ENCODE assay signal across 20 cellular contexts in genomic region chr11:130644187-130644586, GRCh38.
A peak's percentile ranks its signal among the peaks of the same experiment; 100 is the strongest.
DNase-seq lines count a peak whose midpoint lies in the region; ATAC-seq, FAIRE-seq and TF ChIP-seq lines count a peak whose summit lies in the region.
"Had no signal": no experiment of that assay in that cellular context is flagged by ENCODE, and none has a peak within 500 bp of the region (broad histone marks: within the 10 kb centered on the region; RNA-seq: fewer than 3 reads in every experiment).

No MANE protein-coding gene starts in this region.

- no TSS peak for BruUV-seq in IMR-90 (replicated peaks; lab: Mats Ljungman, UMichigan)

- H2AFZ ChIP-seq in IMR-90 (replicated peaks; ENCODE audit: low read length, poor library complexity) = peak overlapping the region; percentile 47

- no peak overlapping the region; the same call in 1 of the 2 replicates for H3K23ac ChIP-seq in IMR-90 (ENCODE audit: low read depth, low read length)

- peak overlapping the region; percentile 84; the same call in 2 of the 3 replicates for H2BK15ac ChIP-seq in IMR-90 (ENCODE audit: low read depth, low read length)

- H3K14ac ChIP-seq in IMR-90 (replicated peaks; ENCODE audit: low read depth, low read length) = peak overlapping the region; percentile 47

- no peak overlapping the region for H3K56ac ChIP-seq in IMR-90 (ENCODE audit: extremely low read depth, insufficient read depth, low read length)

- no peak for TF ChIP-seq POLR2A in IMR-90 (IDR thresholded peaks at IDR 0.05; ENCODE audit: low read depth, low read length)

- DNase-seq in IMR-90 (no peak), left kidney (ENCODE audit: low read depth, low spot score) (peak; percentile 33), small intestine (peak; percentile 83), T-helper 1 cell (no peak), amygdala (lab: John Stamatoyannopoulos, UW) (no peak), NOMO-1 (lab: John Stamatoyannopoulos, UW; ENCODE audit: unreplicated experiment in 2 of 2) (no peak)
- DNase-seq: body of pancreas; CD4-positive, alpha-beta memory T cell; DMS79; foreskin fibroblast; hippocampal formation; midbrain; NCI-H1436; NCI-H510A treated with DMSO at 0.1 percent for 48 hours had no signal

- H3K9me1 ChIP-seq in IMR-90 (ENCODE audit: insufficient read depth, low read length) = peaks cover 20% of the 10 kb centered on the region; the same call in 1 of the 2 replicates

- H3K36me3 ChIP-seq in IMR-90 (ENCODE audit: control insufficient read depth, insufficient read depth, low read length) = no peaks in the 10 kb centered on the region
- no peaks in the 10 kb centered on the region for H3K36me3 ChIP-seq in small intestine (ENCODE audit: control insufficient read depth in 2 of 2, insufficient read depth in 2 of 2, low read length in 2 of 2)
- H3K36me3 ChIP-seq: prostate gland had no signal

- POLR2A ChIA-PET in IMR-90 (lab: Charles Lee; ENCODE audit: unreplicated experiment) = no interaction called here

- CTCF ChIA-PET in IMR-90 (lab: Yijun Ruan, JAX) = no interaction called here

- ATAC-seq in IMR-90 (ENCODE audit: low read depth) = no peak
- ATAC-seq in esophagus mucosa = peak; percentile 63
- no peak for ATAC-seq in HG02763 (IDR thresholded peaks at IDR 0.05; ENCODE audit: unreplicated experiment)
- ATAC-seq: body of pancreas had no signal

- H3K9me3 ChIP-seq in IMR-90 (ENCODE audit: control insufficient read depth, insufficient read depth, low read length) = no peaks in the 10 kb centered on the region
- H3K9me3 ChIP-seq in small intestine (ENCODE audit: control insufficient read depth, low read depth) = no peaks in the 10 kb centered on the region
- H3K9me3 ChIP-seq: body of pancreas, prostate gland had no signal

- TF ChIP-seq RAD21 in IMR-90 (IDR thresholded peaks at IDR 0.05; ENCODE audit: low read length) = no peak

- peak overlapping the region in 1 of 2 experiments; percentile 74; a peak in 1 of 4 replicates for H4K8ac ChIP-seq in IMR-90 (ENCODE audit: low read depth in 2 of 2, low read length in 2 of 2)

- H3K27me3 ChIP-seq in IMR-90 (ENCODE audit: control insufficient read depth, insufficient read depth, low read length) (no peaks in the 10 kb centered on the region), small intestine (ENCODE audit: control insufficient read depth in 2 of 2, insufficient read depth in 2 of 2, low read length in 2 of 2) (no peaks in the 10 kb centered on the region)
- H3K27me3 ChIP-seq: body of pancreas had no signal

- no peaks in the 10 kb centered on the region for H4K20me1 ChIP-seq in IMR-90 (ENCODE audit: insufficient read depth, low read length)

- no peak overlapping the region for H3K9ac ChIP-seq in IMR-90 (ENCODE audit: low read depth, low read length)

- peak overlapping the region; percentile 85 for H3K18ac ChIP-seq in IMR-90 (ENCODE audit: low read depth, low read length)

- peak overlapping the region; percentile 56; the same call in 1 of the 2 replicates for H4K5ac ChIP-seq in IMR-90 (ENCODE audit: low read depth, low read length)

- peak overlapping the region; percentile 70 for H2AK9ac ChIP-seq in IMR-90 (replicated peaks; ENCODE audit: low read depth, low read length, poor library complexity)

- in situ Hi-C loops in IMR-90 (cut with MboI; ENCODE audit: low sequenced_read_pairs) = no loop called here

- H3K79me1 ChIP-seq in IMR-90 (ENCODE audit: low read depth in 1 of 2, low read length in 2 of 2) = no peaks in the 10 kb centered on the region

- WGBS in IMR-90 (ENCODE audit: extremely low coverage in 2 of 2, insufficient read length in 1 of 2), 2 experiments = 88% methylated on average over 10 of the region's 11 CpGs; no CpG with 5 or more reads in 1 of the 2 experiments
- WGBS in small intestine, 3 donors = 14 to 44% (median 29%) methylated on average over 11 of the region's 11 CpGs

- intact Hi-C loops in IMR-90 (cut with micrococcal nuclease) = no loop called here

- H3K27ac ChIP-seq in IMR-90 (ENCODE audit: insufficient read depth, low read length) = no peak overlapping the region
- no peak overlapping the region for H3K27ac ChIP-seq in small intestine (ENCODE audit: low read depth in 1 of 2, low read length in 1 of 2)
- H3K27ac ChIP-seq: body of pancreas, coronary artery, prostate gland, RWPE1 had no signal

- no peak for FAIRE-seq in small intestine (lab: Jason Lieb, UNC)

- H4K91ac ChIP-seq in IMR-90 (ENCODE audit: insufficient read depth, low read depth, low read length) = peak overlapping the region; percentile 25

- peak overlapping the region; percentile 88 for H2AK5ac ChIP-seq in IMR-90 (ENCODE audit: low read depth, low read length)

- no peak for TF ChIP-seq CTCF in IMR-90 (conservative IDR thresholded peaks at IDR 0.05; ENCODE audit: low read depth, low read length)

- no peak overlapping the region for H2BK5ac ChIP-seq in IMR-90 (ENCODE audit: low read depth, low read length, poor library complexity, severe bottlenecking)

- H3K4ac ChIP-seq in IMR-90 (ENCODE audit: low read depth, low read length) = peak overlapping the region; percentile 81

- no peak overlapping the region for H3K4me2 ChIP-seq in IMR-90 (ENCODE audit: low read depth, low read length)

- H2BK120ac ChIP-seq in IMR-90 (ENCODE audit: low read depth, low read length) = peak overlapping the region; percentile 73

- H3K4me1 ChIP-seq in IMR-90 (ENCODE audit: control insufficient read depth, insufficient read depth, low read length) = peaks cover 16% of the 10 kb centered on the region; the same call in 1 of the 2 replicates
- H3K4me1 ChIP-seq in small intestine (ENCODE audit: control insufficient read depth in 2 of 2, insufficient read depth in 1 of 2, low read depth in 1 of 2, low read length in 1 of 2) = peaks cover 2 to 3% of the 10 kb centered on the region in 2 donors
- H3K4me1 ChIP-seq: prostate gland had no signal

- H2BK20ac ChIP-seq in IMR-90 (ENCODE audit: low read depth, low read length) = peak overlapping the region; percentile 79

- dilution Hi-C loops in IMR-90 (cut with HindIII; ENCODE audit: low sequenced_read_pairs, unreplicated experiment) = no loop called here

- H3K4me3 ChIP-seq in IMR-90 (ENCODE audit: insufficient read depth, low read depth, low read length) (no peak overlapping the region), small intestine (ENCODE audit: low read depth in 1 of 2, low read length in 2 of 2) (no peak overlapping the region)
- H3K4me3 ChIP-seq: body of pancreas, coronary artery, prostate gland, skin epidermis had no signal

TF ChIP-seq in IMR-90, 13 proteins besides CTCF, POLR2A, EP300 and RAD21:
- TF ChIP-seq SMC3 (IDR thresholded peaks at IDR 0.05; ENCODE audit: low read depth, low read length) (no peak), BHLHE40 (IDR thresholded peaks at IDR 0.05; ENCODE audit: low read depth, low read length) (no peak), MAFK (IDR thresholded peaks at IDR 0.05; ENCODE audit: low read depth, low read length) (no peak), RFX5 (IDR thresholded peaks at IDR 0.05; ENCODE audit: low read depth, low read length) (no peak)

Comparison
In these comparisons a context has a peak if more than half of its experiments do, and no peak if none do; other contexts are left out.
1. DNase-seq: peak in left kidney (single experiment) and small intestine (single experiment); none in IMR-90 (single experiment), T-helper 1 cell (0 of 5), amygdala (0 of 56) and NOMO-1 (0 of 2).